In genomic region chr1:188872376-188872775, GRCh38 we compare ENCODE assay signal across 22 cellular contexts.
"Had no signal": no experiment of that assay in that cellular context is flagged by ENCODE, and none has a peak within 500 bp of the region (broad histone marks: within the 10 kb centered on the region; RNA-seq: fewer than 3 reads in every experiment).

No MANE protein-coding gene starts in this region.

- H3K27ac ChIP-seq: epithelial cell of prostate, foreskin keratinocyte, gastroesophageal sphincter, heart right ventricle, lower lobe of right lung, prostate gland, right atrium auricular region, sigmoid colon, stomach, thyroid gland had no signal

- H3K9me3 ChIP-seq: lower lobe of right lung, prostate gland, right atrium auricular region, sigmoid colon, stomach, thyroid gland had no signal

- H3K36me3 ChIP-seq: gastroesophageal sphincter, heart right ventricle, lower lobe of right lung, prostate gland, right atrium auricular region, sigmoid colon, stomach, thyroid gland had no signal

- DNase-seq: effector CD8-positive, alpha-beta T cell; endodermal cell; foreskin keratinocyte; heart right ventricle; hippocampal formation; immature natural killer cell; left ventricle myocardium superior; lower lobe of right lung; naive thymus-derived CD8-positive, alpha-beta T cell; nephron progenitor cell; nucleus accumbens; sigmoid colon; stimulated activated CD4-positive, alpha-beta T cell treated with anti-CD3 and anti-CD28 coated beads, Interleukin-2, amount 100 ng/mL, for 24 hours; stimulated activated CD4-positive, alpha-beta T cell treated with anti-CD3 and anti-CD28 coated beads, Interleukin-4, amount 100 ng/mL, for 24 hours; stimulated activated naive CD4-positive, alpha-beta T cell treated with Interleukin-2 at 50 U/mL for 16 hours; stomach; thyroid gland; trophoblast cell had no signal

- H3K4me3 ChIP-seq: gastroesophageal sphincter, heart right ventricle, lower lobe of right lung, prostate gland, right atrium auricular region, sigmoid colon, stomach, thyroid gland had no signal

- H3K27me3 ChIP-seq: foreskin keratinocyte, gastroesophageal sphincter, heart right ventricle, right atrium auricular region, sigmoid colon, stomach, thyroid gland had no signal
